1 cellular context compared by ENCODE assay signal in the genomic region with DNA sequence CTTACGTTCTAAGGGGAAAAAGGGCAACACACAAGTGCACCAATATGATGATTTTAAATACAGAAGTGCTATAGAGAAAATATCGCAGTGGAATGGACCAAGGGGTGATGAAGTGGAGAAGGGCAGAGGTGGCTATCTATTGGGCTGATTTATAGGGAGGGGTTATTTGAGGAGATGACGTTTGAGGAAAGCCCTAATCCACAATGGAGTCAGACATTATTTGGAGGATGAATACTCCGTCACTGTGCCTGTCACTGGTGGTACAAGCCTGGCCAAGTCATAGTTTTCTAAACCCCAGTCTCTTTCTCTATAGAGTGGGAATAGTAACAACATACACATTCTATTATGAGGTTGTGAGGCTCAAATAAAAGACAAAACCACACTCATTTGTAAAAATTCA.
TF ChIP-seq lines count a peak whose summit lies in the region.

No MANE protein-coding gene starts in this region.

TF ChIP-seq in HepG2, 621 proteins besides CTCF, POLR2A, EP300 and RAD21:
- TF ChIP-seq, protein P1, sequence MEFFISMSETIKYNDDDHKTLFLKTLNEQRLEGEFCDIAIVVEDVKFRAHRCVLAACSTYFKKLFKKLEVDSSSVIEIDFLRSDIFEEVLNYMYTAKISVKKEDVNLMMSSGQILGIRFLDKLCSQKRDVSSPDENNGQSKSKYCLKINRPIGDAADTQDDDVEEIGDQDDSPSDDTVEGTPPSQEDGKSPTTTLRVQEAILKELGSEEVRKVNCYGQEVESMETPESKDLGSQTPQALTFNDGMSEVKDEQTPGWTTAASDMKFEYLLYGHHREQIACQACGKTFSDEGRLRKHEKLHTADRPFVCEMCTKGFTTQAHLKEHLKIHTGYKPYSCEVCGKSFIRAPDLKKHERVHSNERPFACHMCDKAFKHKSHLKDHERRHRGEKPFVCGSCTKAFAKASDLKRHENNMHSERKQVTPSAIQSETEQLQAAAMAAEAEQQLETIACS (CRISPR knock-in tag; IDR thresholded peaks at IDR 0.05) = no peak
- no peak for TF ChIP-seq SKI (IDR thresholded peaks at IDR 0.05; ENCODE audit: partially characterized antibody)
- TF ChIP-seq ISL2 (CRISPR knock-in tag; IDR thresholded peaks at IDR 0.05) = no peak
- TF ChIP-seq, protein P2, sequence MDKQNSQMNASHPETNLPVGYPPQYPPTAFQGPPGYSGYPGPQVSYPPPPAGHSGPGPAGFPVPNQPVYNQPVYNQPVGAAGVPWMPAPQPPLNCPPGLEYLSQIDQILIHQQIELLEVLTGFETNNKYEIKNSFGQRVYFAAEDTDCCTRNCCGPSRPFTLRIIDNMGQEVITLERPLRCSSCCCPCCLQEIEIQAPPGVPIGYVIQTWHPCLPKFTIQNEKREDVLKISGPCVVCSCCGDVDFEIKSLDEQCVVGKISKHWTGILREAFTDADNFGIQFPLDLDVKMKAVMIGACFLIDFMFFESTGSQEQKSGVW (CRISPR knock-in tag; IDR thresholded peaks at IDR 0.05; ENCODE audit: borderline replicate concordance) = no peak
- TF ChIP-seq, protein P3, sequence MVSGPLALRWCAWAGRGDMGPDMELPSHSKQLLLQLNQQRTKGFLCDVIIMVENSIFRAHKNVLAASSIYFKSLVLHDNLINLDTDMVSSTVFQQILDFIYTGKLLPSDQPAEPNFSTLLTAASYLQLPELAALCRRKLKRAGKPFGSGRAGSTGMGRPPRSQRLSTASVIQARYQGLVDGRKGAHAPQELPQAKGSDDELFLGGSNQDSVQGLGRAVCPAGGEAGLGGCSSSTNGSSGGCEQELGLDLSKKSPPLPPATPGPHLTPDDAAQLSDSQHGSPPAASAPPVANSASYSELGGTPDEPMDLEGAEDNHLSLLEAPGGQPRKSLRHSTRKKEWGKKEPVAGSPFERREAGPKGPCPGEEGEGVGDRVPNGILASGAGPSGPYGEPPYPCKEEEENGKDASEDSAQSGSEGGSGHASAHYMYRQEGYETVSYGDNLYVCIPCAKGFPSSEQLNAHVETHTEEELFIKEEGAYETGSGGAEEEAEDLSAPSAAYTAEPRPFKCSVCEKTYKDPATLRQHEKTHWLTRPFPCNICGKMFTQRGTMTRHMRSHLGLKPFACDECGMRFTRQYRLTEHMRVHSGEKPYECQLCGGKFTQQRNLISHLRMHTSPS (CRISPR knock-in tag; IDR thresholded peaks at IDR 0.05; ENCODE audit: low read depth) = no peak
- TF ChIP-seq ZNF782 (CRISPR knock-in tag; IDR thresholded peaks at IDR 0.05; ENCODE audit: borderline replicate concordance) = no peak
- TF ChIP-seq, protein P4, sequence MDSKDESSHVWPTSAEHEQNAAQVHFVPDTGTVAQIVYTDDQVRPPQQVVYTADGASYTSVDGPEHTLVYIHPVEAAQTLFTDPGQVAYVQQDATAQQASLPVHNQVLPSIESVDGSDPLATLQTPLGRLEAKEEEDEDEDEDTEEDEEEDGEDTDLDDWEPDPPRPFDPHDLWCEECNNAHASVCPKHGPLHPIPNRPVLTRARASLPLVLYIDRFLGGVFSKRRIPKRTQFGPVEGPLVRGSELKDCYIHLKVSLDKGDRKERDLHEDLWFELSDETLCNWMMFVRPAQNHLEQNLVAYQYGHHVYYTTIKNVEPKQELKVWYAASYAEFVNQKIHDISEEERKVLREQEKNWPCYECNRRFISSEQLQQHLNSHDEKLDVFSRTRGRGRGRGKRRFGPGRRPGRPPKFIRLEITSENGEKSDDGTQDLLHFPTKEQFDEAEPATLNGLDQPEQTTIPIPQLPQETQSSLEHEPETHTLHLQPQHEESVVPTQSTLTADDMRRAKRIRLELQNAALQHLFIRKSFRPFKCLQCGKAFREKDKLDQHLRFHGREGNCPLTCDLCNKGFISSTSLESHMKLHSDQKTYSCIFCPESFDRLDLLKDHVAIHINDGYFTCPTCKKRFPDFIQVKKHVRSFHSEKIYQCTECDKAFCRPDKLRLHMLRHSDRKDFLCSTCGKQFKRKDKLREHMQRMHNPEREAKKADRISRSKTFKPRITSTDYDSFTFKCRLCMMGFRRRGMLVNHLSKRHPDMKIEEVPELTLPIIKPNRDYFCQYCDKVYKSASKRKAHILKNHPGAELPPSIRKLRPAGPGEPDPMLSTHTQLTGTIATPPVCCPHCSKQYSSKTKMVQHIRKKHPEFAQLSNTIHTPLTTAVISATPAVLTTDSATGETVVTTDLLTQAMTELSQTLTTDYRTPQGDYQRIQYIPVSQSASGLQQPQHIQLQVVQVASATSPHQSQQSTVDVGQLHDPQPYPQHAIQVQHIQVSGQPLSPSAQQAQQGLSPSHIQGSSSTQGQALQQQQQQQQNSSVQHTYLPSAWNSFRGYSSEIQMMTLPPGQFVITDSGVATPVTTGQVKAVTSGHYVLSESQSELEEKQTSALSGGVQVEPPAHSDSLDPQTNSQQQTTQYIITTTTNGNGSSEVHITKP (CRISPR knock-in tag; IDR thresholded peaks at IDR 0.05; ENCODE audit: low read depth) = no peak
- TF ChIP-seq JUN (CRISPR knock-in tag; IDR thresholded peaks at IDR 0.05) = no peak
- no peak for TF ChIP-seq NCOA5 (CRISPR knock-in tag; IDR thresholded peaks at IDR 0.05)
- TF ChIP-seq FOXK2 (IDR thresholded peaks at IDR 0.05) = no peak
